ENCODE assay signal across 29 cellular contexts in genomic region chr13:51953347-51953746, GRCh38.
"Had no signal": no experiment of that assay in that cellular context is flagged by ENCODE, and none has a peak within 500 bp of the region (broad histone marks: within the 10 kb centered on the region; RNA-seq: fewer than 3 reads in every experiment).

No MANE protein-coding gene starts in this region.

- H3K27ac ChIP-seq: colonic mucosa, epithelial cell of prostate, gastrocnemius medialis, left lung, prostate gland, right atrium auricular region, testis, tibial artery had no signal

- H3K4me1 Mint-ChIP-seq: mesothelial cell of epicardium, naive B cell had no signal

- H3K4me1 ChIP-seq: left lung, prostate gland, testis, tibial artery had no signal

- ATAC-seq: esophagus mucosa; gastrocnemius medialis; left lung; mucosa of descending colon; sciatic nerve; stimulated activated memory B cell treated with anti-CD40 and anti-IgM and Interleukin-4, amounts not matched to agents 10 μg/mL and 1 μg/mL and 100 μg/mL, for 72 hours; stimulated activated naive CD8-positive, alpha-beta T cell treated with anti-CD3 and anti-CD28 coated beads, Interleukin-15, Interleukin-2, amounts not matched to agents 100 U/mL and 50 U/mL, for 24 hours had no signal

- H3K4me2 ChIP-seq: smooth muscle cell had no signal

- H3K9me3 Mint-ChIP-seq: naive B cell, nephron, type B pancreatic cell had no signal

- H3K27me3 ChIP-seq: colonic mucosa, gastrocnemius medialis, left lung, right atrium auricular region, testis, tibial artery had no signal

- H3K27me3 Mint-ChIP-seq: type B pancreatic cell had no signal

- H3K4me3 Mint-ChIP-seq: dendritic cell treated with granulocyte-macrophage colony-stimulating factor and Interleukin-4, amounts not matched to agents 40 ng/mL and 50 ng/mL, for 4 days; endodermal cell; mesothelial cell of epicardium; naive B cell; nephron; stimulated activated memory B cell treated with anti-CD40 and anti-IgM and Interleukin-4, amounts not matched to agents 10 μg/mL and 1 μg/mL and 100 μg/mL, for 72 hours; type B pancreatic cell had no signal

- H3K36me3 ChIP-seq: colonic mucosa, left lung, prostate gland, right atrium auricular region had no signal

- H3K27ac Mint-ChIP-seq: dendritic cell treated with granulocyte-macrophage colony-stimulating factor and Interleukin-4, amounts not matched to agents 40 ng/mL and 50 ng/mL, for 4 days; endodermal cell; mesothelial cell of epicardium; naive B cell; nephron; stimulated activated memory B cell treated with anti-CD40 and anti-IgM and Interleukin-4, amounts not matched to agents 10 μg/mL and 1 μg/mL and 100 μg/mL, for 72 hours; type B pancreatic cell had no signal

- H3K4me3 ChIP-seq: colonic mucosa, gastrocnemius medialis, left lung, mucosa of descending colon, prostate gland, right atrium auricular region, smooth muscle cell, testis, tibial artery had no signal

- DNase-seq: colonic mucosa; effector CD8-positive, alpha-beta T cell; endodermal cell; foreskin fibroblast; gastrocnemius medialis; head of caudate nucleus; kidney; left lung; mesenchymal stem cell; mucosa of descending colon; naive B cell; nucleus accumbens; stimulated activated CD4-positive, alpha-beta T cell treated with anti-CD3 and anti-CD28 coated beads, Interleukin-2, amount 100 ng/mL, for 24 hours; stimulated activated CD4-positive, alpha-beta T cell treated with anti-CD3 and anti-CD28 coated beads, Interleukin-4, amount 100 ng/mL, for 24 hours; stimulated activated naive CD8-positive, alpha-beta T cell treated with anti-CD3 and anti-CD28 coated beads, Interleukin-15, Interleukin-2, amounts not matched to agents 100 U/mL and 50 U/mL, for 24 hours; substantia nigra; testis; tibial artery had no signal

- H3K36me3 Mint-ChIP-seq: naive B cell; stimulated activated memory B cell treated with anti-CD40 and anti-IgM and Interleukin-4, amounts not matched to agents 10 μg/mL and 1 μg/mL and 100 μg/mL, for 72 hours had no signal

- H3K9me3 ChIP-seq: colonic mucosa, gastrocnemius medialis, left lung, mucosa of descending colon, prostate gland, right atrium auricular region, testis, tibial artery had no signal
